Comparison of ENCODE assay signal across 21 cellular contexts in the genomic region with DNA sequence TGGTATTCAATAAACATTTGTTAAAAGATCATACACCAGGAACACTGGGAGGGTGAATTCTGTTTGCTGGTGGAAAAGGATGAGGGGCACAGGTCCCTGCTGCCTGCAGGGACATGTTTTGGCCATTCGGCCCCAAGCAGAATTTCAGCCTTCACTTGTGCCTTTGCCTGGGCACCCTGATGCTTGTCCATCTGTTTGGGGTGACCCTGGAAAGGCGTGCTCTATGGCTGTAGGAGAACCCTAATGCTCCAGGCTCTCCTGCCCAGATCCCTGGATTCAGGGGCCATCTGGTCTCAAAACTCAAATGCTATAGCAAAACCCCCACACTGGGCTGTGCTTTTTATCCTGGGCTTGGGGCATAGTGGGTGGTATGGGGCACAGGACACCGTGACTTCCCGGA. TPM values are rescaled to one million over a fixed set of nuclear protein-coding genes. Genes with fewer than 3 reads are reported as not detected.
A peak's percentile ranks its signal among the peaks of the same experiment; 100 is the strongest.
DNase-seq lines count a peak whose midpoint lies in the region; TF ChIP-seq lines count a peak whose summit lies in the region.
"Had no signal": no experiment of that assay in that cellular context is flagged by ENCODE, and none has a peak within 500 bp of the region (broad histone marks: within the 10 kb centered on the region; RNA-seq: fewer than 3 reads in every experiment).

No MANE protein-coding gene starts in this region.

- no peak overlapping the region for H3K9ac ChIP-seq in BLaER1

- H3K4me1 Mint-ChIP-seq in HFFc6 (ENCODE audit: low read depth): peaks cover 68% of the 10 kb centered on the region
- H3K4me1 Mint-ChIP-seq: activated naive CD4-positive, alpha-beta T cell treated with anti-CD3 and anti-CD28 coated beads, Interleukin-2, amount 50 U/mL, for 24 hours; CD4-positive, CD25-positive, alpha-beta regulatory T cell had no signal

- H3K9me3 Mint-ChIP-seq in HFFc6: no peaks in the 10 kb centered on the region
- H3K9me3 Mint-ChIP-seq: activated naive CD4-positive, alpha-beta T cell treated with anti-CD3 and anti-CD28 coated beads, Interleukin-2, amount 50 U/mL, for 24 hours; activated T-helper 1 cell treated with anti-CD3 and anti-CD28 coated beads, Interleukin-12 subunit alpha, Interleukin-12 subunit beta, Interleukin-2, Interleukin-4 antibody, amounts not matched to agents 30 ng/mL and 10 ng/mL and 1 ng/mL, durations not matched to agents 14 hours and 24 hours and 36 hours; T-helper 1 cell treated with Interleukin-12 subunit alpha and Interleukin-12 subunit beta and Interleukin-4 antibody, amounts not matched to agents 30 μg/mL and 1 μg/mL, for 36 hours had no signal

- no peak overlapping the region for H3K27ac ChIP-seq in BLaER1
- peak overlapping the region; percentile 25 for H3K27ac ChIP-seq in muscle layer of duodenum (ENCODE audit: low read length)
- H3K27ac ChIP-seq: Peyer's patch, SJSA1, upper lobe of right lung had no signal

- H3K4me3 ChIP-seq in BLaER1 (no peak overlapping the region), muscle layer of duodenum (ENCODE audit: low read depth in 1 of 2, low read length in 2 of 2) (no peak overlapping the region)
- H3K4me3 ChIP-seq: Peyer's patch, SJSA1, upper lobe of right lung had no signal

- peak overlapping the region; percentile 15; the same call in 1 of the 2 replicates for H3K4me3 Mint-ChIP-seq in HFFc6
- H3K4me3 Mint-ChIP-seq: activated naive CD4-positive, alpha-beta T cell treated with anti-CD3 and anti-CD28 coated beads, Interleukin-2, amount 50 U/mL, for 24 hours; activated T-helper 1 cell treated with anti-CD3 and anti-CD28 coated beads, Interleukin-12 subunit alpha, Interleukin-12 subunit beta, Interleukin-2, Interleukin-4 antibody, amounts not matched to agents 30 ng/mL and 10 ng/mL and 1 ng/mL, durations not matched to agents 14 hours and 24 hours and 36 hours; CD4-positive, CD25-positive, alpha-beta regulatory T cell; T-helper 1 cell treated with Interleukin-12 subunit alpha and Interleukin-12 subunit beta and Interleukin-4 antibody, amounts not matched to agents 30 μg/mL and 1 μg/mL, for 36 hours had no signal

- H3K27ac Mint-ChIP-seq in HFFc6: peak overlapping the region; percentile 75
- H3K27ac Mint-ChIP-seq: activated T-helper 1 cell treated with anti-CD3 and anti-CD28 coated beads, Interleukin-12 subunit alpha, Interleukin-12 subunit beta, Interleukin-2, Interleukin-4 antibody, amounts not matched to agents 30 ng/mL and 10 ng/mL and 1 ng/mL, durations not matched to agents 14 hours and 24 hours and 36 hours; CD4-positive, CD25-positive, alpha-beta regulatory T cell; T-helper 1 cell treated with Interleukin-12 subunit alpha and Interleukin-12 subunit beta and Interleukin-4 antibody, amounts not matched to agents 30 μg/mL and 1 μg/mL, for 36 hours had no signal

- TF ChIP-seq CTCF in HFFc6 (IDR thresholded peaks at IDR 0.05): no peak

- H3K36me3 Mint-ChIP-seq in HFFc6 (ENCODE audit: low read depth): no peaks in the 10 kb centered on the region
- H3K36me3 Mint-ChIP-seq: activated naive CD4-positive, alpha-beta T cell treated with anti-CD3 and anti-CD28 coated beads, Interleukin-2, amount 50 U/mL, for 24 hours; CD4-positive, CD25-positive, alpha-beta regulatory T cell had no signal

- H3K4me1 ChIP-seq in BLaER1 (peaks cover 42% of the 10 kb centered on the region), muscle layer of duodenum (ENCODE audit: control insufficient read depth in 1 of 2, insufficient read depth in 2 of 2, low read length in 2 of 2) (no peaks in the 10 kb centered on the region)

- peaks cover 4% of the 10 kb centered on the region; the same call in 1 of the 2 replicates for H3K27me3 Mint-ChIP-seq in HFFc6 (ENCODE audit: insufficient read depth)
- H3K27me3 Mint-ChIP-seq: activated naive CD4-positive, alpha-beta T cell treated with anti-CD3 and anti-CD28 coated beads, Interleukin-2, amount 50 U/mL, for 24 hours had no signal

- peaks cover 29% of the 10 kb centered on the region for H4K20me1 ChIP-seq in BLaER1

- H3K27me3 ChIP-seq in BLaER1 (peaks cover 46% of the 10 kb centered on the region), muscle layer of duodenum (ENCODE audit: low read depth, low read length) (no peaks in the 10 kb centered on the region)
- H3K27me3 ChIP-seq: Peyer's patch, SJSA1, upper lobe of right lung had no signal

- H3K9me3 ChIP-seq in BLaER1 (no peaks in the 10 kb centered on the region), muscle layer of duodenum (ENCODE audit: control insufficient read depth in 1 of 2, low read length in 2 of 2) (no peaks in the 10 kb centered on the region)
- H3K9me3 ChIP-seq: Peyer's patch, SJSA1, upper lobe of right lung had no signal

- no peak for DNase-seq in HFFc6
- DNase-seq in cerebellar cortex (ENCODE audit: low spot score): peak; percentile 74
- no peak for DNase-seq in activated CD4-positive, alpha-beta T cell treated with anti-CD3 and anti-CD28 coated beads, Interleukin-2, amount 50 U/mL, for 4 hours
- DNase-seq in NCI-H2171 (lab: John Stamatoyannopoulos, UW): no peak
- DNase-seq in globus pallidus (ENCODE audit: low spot score): no peak
- no peak for DNase-seq in AG08396 (ENCODE audit: low spot score)
- DNase-seq: activated CD4-positive, alpha-beta T cell treated with anti-CD3 and anti-CD28 coated beads for 48 hours; CD4-positive, CD25-positive, alpha-beta regulatory T cell; glutamatergic neuron; left colon; NCI-H1417; NCI-H524; Peyer's patch; stimulated activated CD4-positive, alpha-beta T cell treated with anti-CD3 and anti-CD28 coated beads, Interleukin-15, amount 100 ng/mL, for 24 hours; upper lobe of right lung had no signal

- no peaks in the 10 kb centered on the region for H3K36me3 ChIP-seq in BLaER1
- H3K36me3 ChIP-seq in muscle layer of duodenum (ENCODE audit: control insufficient read depth in 1 of 2, insufficient read depth in 2 of 2, low read length in 2 of 2): no peaks in the 10 kb centered on the region
- H3K36me3 ChIP-seq: Peyer's patch, SJSA1, upper lobe of right lung had no signal

- peak overlapping the region; percentile 80 for H3K4me2 ChIP-seq in BLaER1

RNA-seq across cellular contexts. Expression of a gene that starts 55.2 kb away (rescaled TPM):
- 1,000 to 10,000 TPM; 1,992 to 3,122 (median 2,808) TPM for total RNA-seq in HFFc6 (2021; fragmentation: NEBNext Ultra II Directional; extraction: Animal tissue kit (Norgen Biotek cat#: 25700))
